1 cellular context compared by ENCODE assay signal in the genomic region with DNA sequence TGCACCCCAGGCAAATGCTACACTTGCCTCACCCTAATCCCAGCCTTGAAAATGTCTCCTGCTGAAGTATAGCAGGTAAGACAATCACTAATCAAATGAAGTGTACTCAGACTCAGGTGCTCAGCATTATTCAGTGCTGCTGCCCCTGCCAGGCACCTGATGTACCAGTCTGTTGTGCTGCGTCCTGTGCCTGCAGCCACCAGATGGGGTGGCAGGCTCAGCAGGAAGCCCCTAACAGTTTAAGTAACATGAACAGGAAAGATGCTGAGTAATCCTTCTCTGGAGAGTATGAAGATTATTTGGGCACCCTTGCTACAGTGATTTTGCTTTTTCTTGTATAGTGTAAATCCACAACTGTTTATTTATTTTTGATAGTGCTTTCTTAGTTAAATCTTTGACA.
TF ChIP-seq lines count a peak whose summit lies in the region.

No MANE protein-coding gene starts in this region.

TF ChIP-seq in H1, 55 proteins besides CTCF, POLR2A, EP300 and RAD21:
- TF ChIP-seq MAFK (IDR thresholded peaks at IDR 0.05; ENCODE audit: low read depth, low read length) (peak; percentile 49; the same call in 1 of the 2 replicates), KDM1A (IDR thresholded peaks at IDR 0.05; ENCODE audit: borderline replicate concordance, low read length) (no peak), BCL11A (IDR thresholded peaks at IDR 0.05; ENCODE audit: low read depth in 2 of 2, low read length in 2 of 2) (no peak), BACH1 (IDR thresholded peaks at IDR 0.05; ENCODE audit: low read length) (peak; percentile 84), GTF2F1 (IDR thresholded peaks at IDR 0.05; ENCODE audit: borderline replicate concordance, low read depth, low read length) (no peak), CREB1 (IDR thresholded peaks at IDR 0.05) (no peak)
- TF ChIP-seq, protein P1, sequence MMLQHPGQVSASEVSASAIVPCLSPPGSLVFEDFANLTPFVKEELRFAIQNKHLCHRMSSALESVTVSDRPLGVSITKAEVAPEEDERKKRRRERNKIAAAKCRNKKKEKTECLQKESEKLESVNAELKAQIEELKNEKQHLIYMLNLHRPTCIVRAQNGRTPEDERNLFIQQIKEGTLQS (IDR thresholded peaks at IDR 0.05; ENCODE audit: insufficient read depth, low read depth, low read length) = no peak
